In genomic region chr11:75524576-75525432, GRCh38 we compare ENCODE assay signal across 1 cellular context.
TF ChIP-seq lines count a peak whose summit lies in the region.

No MANE protein-coding gene starts in this region.

TF ChIP-seq in HepG2, 621 proteins besides CTCF, POLR2A, EP300 and RAD21 (continued from another document and continues in another):
- TF ChIP-seq, protein P1, sequence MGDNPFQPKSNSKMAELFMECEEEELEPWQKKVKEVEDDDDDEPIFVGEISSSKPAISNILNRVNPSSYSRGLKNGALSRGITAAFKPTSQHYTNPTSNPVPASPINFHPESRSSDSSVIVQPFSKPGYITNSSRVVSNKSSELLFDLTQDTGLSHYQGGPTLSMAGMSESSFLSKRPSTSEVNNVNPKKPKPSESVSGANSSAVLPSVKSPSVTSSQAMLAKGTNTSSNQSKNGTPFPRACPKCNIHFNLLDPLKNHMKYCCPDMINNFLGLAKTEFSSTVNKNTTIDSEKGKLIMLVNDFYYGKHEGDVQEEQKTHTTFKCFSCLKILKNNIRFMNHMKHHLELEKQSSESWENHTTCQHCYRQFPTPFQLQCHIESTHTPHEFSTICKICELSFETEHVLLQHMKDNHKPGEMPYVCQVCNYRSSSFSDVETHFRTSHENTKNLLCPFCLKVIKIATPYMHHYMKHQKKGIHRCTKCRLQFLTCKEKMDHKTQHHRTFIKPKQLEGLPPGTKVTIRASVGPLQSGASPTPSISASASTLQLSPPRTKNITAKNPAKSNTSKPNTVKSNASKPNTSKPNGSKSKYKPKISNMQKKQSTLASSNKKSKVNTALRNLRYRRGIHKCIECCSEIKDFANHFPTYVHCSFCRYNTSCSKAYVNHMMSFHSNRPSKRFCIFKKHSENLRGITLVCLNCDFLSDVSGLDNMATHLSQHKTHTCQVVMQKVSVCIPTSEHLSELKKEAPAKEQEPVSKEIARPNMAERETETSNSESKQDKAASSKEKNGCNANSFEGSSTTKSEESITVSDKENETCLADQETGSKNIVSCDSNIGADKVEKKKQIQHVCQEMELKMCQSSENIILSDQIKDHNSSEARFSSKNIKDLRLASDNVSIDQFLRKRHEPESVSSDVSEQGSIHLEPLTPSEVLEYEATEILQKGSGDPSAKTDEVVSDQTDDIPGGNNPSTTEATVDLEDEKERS (CRISPR knock-in tag; IDR thresholded peaks at IDR 0.05), result no peak
- TF ChIP-seq GZF1 (CRISPR knock-in tag; IDR thresholded peaks at IDR 0.05) (no peak), MNT (IDR thresholded peaks at IDR 0.05) (no peak), FIP1L1 (IDR thresholded peaks at IDR 0.05; ENCODE audit: borderline replicate concordance, insufficient read depth, low read depth, low read length) (no peak), ZNF276 (CRISPR knock-in tag; IDR thresholded peaks at IDR 0.05; ENCODE audit: low read depth) (no peak), GFI1 (CRISPR knock-in tag; IDR thresholded peaks at IDR 0.05; ENCODE audit: borderline replicate concordance) (peak; percentile 47; the same call in 1 of the 2 replicates), SP2 (CRISPR knock-in tag; IDR thresholded peaks at IDR 0.05) (no peak), MTA3 (CRISPR knock-in tag; IDR thresholded peaks at IDR 0.05) (no peak), ZNF746 (CRISPR knock-in tag; IDR thresholded peaks at IDR 0.05) (no peak), RFXAP (CRISPR knock-in tag; IDR thresholded peaks at IDR 0.05; ENCODE audit: borderline replicate concordance) (no peak), SP1 (IDR thresholded peaks at IDR 0.05) (no peak), SP1 (CRISPR knock-in tag; IDR thresholded peaks at IDR 0.05) (no peak), RBFOX2 (IDR thresholded peaks at IDR 0.05; ENCODE audit: low read depth, low read length) (peak; percentile 55; the same call in 1 of the 2 replicates), SSRP1 (CRISPR knock-in tag; IDR thresholded peaks at IDR 0.05) (no peak), ZNF160 (CRISPR knock-in tag; IDR thresholded peaks at IDR 0.05) (peak; percentile 50; the same call in 1 of the 2 replicates), ZNF281 (CRISPR knock-in tag; IDR thresholded peaks at IDR 0.05; ENCODE audit: borderline replicate concordance) (no peak), ZFP36L1 (CRISPR knock-in tag; IDR thresholded peaks at IDR 0.05) (no peak), SYNCRIP (IDR thresholded peaks at IDR 0.05; ENCODE audit: insufficient read depth, low read depth, low read length) (no peak), TBX2 (CRISPR knock-in tag; IDR thresholded peaks at IDR 0.05; ENCODE audit: borderline replicate concordance) (peak; percentile 21; the same call in 1 of the 2 replicates), MAZ (IDR thresholded peaks at IDR 0.05; ENCODE audit: borderline replicate concordance, low read depth, low read length) (0 out of 2 replicates have a peak, but pooled peaks have one; percentile 14), MAZ (CRISPR knock-in tag; IDR thresholded peaks at IDR 0.05; ENCODE audit: low read depth) (0 out of 2 replicates have a peak, but pooled peaks have one; percentile 21)
- TF ChIP-seq, protein P2, sequence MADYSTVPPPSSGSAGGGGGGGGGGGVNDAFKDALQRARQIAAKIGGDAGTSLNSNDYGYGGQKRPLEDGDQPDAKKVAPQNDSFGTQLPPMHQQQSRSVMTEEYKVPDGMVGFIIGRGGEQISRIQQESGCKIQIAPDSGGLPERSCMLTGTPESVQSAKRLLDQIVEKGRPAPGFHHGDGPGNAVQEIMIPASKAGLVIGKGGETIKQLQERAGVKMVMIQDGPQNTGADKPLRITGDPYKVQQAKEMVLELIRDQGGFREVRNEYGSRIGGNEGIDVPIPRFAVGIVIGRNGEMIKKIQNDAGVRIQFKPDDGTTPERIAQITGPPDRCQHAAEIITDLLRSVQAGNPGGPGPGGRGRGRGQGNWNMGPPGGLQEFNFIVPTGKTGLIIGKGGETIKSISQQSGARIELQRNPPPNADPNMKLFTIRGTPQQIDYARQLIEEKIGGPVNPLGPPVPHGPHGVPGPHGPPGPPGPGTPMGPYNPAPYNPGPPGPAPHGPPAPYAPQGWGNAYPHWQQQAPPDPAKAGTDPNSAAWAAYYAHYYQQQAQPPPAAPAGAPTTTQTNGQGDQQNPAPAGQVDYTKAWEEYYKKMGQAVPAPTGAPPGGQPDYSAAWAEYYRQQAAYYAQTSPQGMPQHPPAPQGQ (CRISPR knock-in tag; IDR thresholded peaks at IDR 0.05; ENCODE audit: borderline replicate concordance), result no peak
- TF ChIP-seq, protein P3, sequence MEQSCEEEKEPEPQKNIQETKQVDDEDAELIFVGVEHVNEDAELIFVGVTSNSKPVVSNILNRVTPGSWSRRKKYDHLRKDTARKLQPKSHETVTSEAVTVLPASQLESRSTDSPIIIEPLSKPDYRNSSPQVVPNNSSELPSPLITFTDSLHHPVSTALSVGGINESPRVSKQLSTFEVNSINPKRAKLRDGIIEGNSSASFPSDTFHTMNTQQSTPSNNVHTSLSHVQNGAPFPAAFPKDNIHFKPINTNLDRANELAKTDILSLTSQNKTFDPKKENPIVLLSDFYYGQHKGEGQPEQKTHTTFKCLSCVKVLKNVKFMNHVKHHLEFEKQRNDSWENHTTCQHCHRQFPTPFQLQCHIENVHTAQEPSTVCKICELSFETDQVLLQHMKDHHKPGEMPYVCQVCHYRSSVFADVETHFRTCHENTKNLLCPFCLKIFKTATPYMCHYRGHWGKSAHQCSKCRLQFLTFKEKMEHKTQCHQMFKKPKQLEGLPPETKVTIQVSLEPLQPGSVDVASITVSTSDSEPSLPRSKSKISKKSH (CRISPR knock-in tag; IDR thresholded peaks at IDR 0.05; ENCODE audit: borderline replicate concordance), result 0 out of 2 replicates have a peak, but pooled peaks have one; percentile 26
- TF ChIP-seq, protein P4, sequence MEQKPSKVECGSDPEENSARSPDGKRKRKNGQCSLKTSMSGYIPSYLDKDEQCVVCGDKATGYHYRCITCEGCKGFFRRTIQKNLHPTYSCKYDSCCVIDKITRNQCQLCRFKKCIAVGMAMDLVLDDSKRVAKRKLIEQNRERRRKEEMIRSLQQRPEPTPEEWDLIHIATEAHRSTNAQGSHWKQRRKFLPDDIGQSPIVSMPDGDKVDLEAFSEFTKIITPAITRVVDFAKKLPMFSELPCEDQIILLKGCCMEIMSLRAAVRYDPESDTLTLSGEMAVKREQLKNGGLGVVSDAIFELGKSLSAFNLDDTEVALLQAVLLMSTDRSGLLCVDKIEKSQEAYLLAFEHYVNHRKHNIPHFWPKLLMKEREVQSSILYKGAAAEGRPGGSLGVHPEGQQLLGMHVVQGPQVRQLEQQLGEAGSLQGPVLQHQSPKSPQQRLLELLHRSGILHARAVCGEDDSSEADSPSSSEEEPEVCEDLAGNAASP (CRISPR knock-in tag; IDR thresholded peaks at IDR 0.05; ENCODE audit: borderline replicate concordance), result no peak
- TF ChIP-seq, protein P5, sequence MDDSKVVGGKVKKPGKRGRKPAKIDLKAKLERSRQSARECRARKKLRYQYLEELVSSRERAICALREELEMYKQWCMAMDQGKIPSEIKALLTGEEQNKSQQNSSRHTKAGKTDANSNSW (CRISPR knock-in tag; IDR thresholded peaks at IDR 0.05; ENCODE audit: borderline replicate concordance), result 0 out of 2 replicates have a peak, but pooled peaks have one; percentile 47
- TF ChIP-seq, protein P6, sequence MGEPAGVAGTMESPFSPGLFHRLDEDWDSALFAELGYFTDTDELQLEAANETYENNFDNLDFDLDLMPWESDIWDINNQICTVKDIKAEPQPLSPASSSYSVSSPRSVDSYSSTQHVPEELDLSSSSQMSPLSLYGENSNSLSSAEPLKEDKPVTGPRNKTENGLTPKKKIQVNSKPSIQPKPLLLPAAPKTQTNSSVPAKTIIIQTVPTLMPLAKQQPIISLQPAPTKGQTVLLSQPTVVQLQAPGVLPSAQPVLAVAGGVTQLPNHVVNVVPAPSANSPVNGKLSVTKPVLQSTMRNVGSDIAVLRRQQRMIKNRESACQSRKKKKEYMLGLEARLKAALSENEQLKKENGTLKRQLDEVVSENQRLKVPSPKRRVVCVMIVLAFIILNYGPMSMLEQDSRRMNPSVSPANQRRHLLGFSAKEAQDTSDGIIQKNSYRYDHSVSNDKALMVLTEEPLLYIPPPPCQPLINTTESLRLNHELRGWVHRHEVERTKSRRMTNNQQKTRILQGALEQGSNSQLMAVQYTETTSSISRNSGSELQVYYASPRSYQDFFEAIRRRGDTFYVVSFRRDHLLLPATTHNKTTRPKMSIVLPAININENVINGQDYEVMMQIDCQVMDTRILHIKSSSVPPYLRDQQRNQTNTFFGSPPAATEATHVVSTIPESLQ (CRISPR knock-in tag; conservative IDR thresholded peaks at IDR 0.05), result no peak
